ENCODE assay signal across 11 cellular contexts in genomic region chr22:47495102-47495501, GRCh38.
DNase-seq lines count a peak whose midpoint lies in the region; ATAC-seq and TF ChIP-seq lines count a peak whose summit lies in the region.
"Had no signal": no experiment of that assay in that cellular context is flagged by ENCODE, and none has a peak within 500 bp of the region (broad histone marks: within the 10 kb centered on the region; RNA-seq: fewer than 3 reads in every experiment).

No MANE protein-coding gene starts in this region.

- H3K36me3 Mint-ChIP-seq in CD14-positive monocyte: no peaks in the 10 kb centered on the region

- H3K27me3 Mint-ChIP-seq in CD14-positive monocyte (ENCODE audit: low read depth in 3 of 3): peaks cover 1 to 4% (median 3%) of the 10 kb centered on the region in 3 donors

- peaks cover 37 to 72% (median 57%) of the 10 kb centered on the region in 7 donors for H3K9me3 Mint-ChIP-seq in CD14-positive monocyte

- no peak overlapping the region for H3K4me3 Mint-ChIP-seq in CD14-positive monocyte

- no peak for ATAC-seq in HG03469 (IDR thresholded peaks at IDR 0.05; ENCODE audit: unreplicated experiment)
- ATAC-seq in GM21825 (IDR thresholded peaks at IDR 0.05; ENCODE audit: unreplicated experiment): no peak
- no peak for ATAC-seq in GM19463 (IDR thresholded peaks at IDR 0.05; ENCODE audit: unreplicated experiment)

- peaks cover 4% of the 10 kb centered on the region for H3K4me1 Mint-ChIP-seq in CD14-positive monocyte

- DNase-seq in CD14-positive monocyte (ENCODE audit: low spot score): no peak
- DNase-seq in GF-D8 (lab: John Stamatoyannopoulos, UW): peak; percentile 76
- DNase-seq in SIG-M5 treated with dmso at 0.1 percent for 504 hours (lab: John Stamatoyannopoulos, UW; ENCODE audit: unreplicated experiment): peak; percentile 65
- DNase-seq in central memory CD4-positive, alpha-beta T cell: peak; percentile 55
- no peak for DNase-seq in NCI-H446 (lab: John Stamatoyannopoulos, UW)
- DNase-seq: BE2C, GM23248, PC-9 had no signal

- intact Hi-C loops in CD14-positive monocyte (cut with micrococcal nuclease): no loop called here

- H3K27ac Mint-ChIP-seq in CD14-positive monocyte: peak overlapping the region in 6 of 7 donors; percentile 26 to 88 (median 70)

- no peak for TF ChIP-seq CTCF in CD14-positive monocyte (IDR thresholded peaks at IDR 0.05)

Comparison
In these comparisons a context has a peak if more than half of its experiments do, and no peak if none do; other contexts are left out.
1. DNase-seq: peak in GF-D8 (single experiment), SIG-M5 treated with dmso at 0.1 percent for 504 hours (single experiment) and central memory CD4-positive, alpha-beta T cell (single experiment); none in CD14-positive monocyte (single experiment) and NCI-H446 (0 of 2).